Comparison of ENCODE assay signal across 1 cellular context in the genomic region with DNA sequence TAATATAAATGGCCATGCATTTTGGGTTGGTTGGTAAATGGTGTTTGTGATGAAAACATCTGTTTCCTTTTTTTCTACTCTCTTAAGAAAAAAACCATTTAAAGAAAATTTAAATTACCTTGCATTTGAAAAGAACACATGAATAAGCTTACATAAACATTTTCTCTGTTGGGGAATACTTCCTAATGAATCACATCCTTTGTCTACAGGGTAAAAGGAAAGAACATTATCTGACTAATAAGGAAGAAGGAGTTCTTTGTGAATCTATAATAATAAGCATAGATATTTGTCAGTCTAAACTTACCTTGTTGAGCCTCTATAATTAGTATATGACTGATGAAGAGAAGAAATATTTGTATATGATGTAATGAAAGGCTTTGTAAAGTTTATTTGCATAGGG.
TF ChIP-seq lines count a peak whose summit lies in the region.

No MANE protein-coding gene starts in this region.

TF ChIP-seq in WTC11, 78 proteins besides CTCF, POLR2A, EP300 and RAD21 (continued from another document):
- no peak for TF ChIP-seq ZNF671 (CRISPR knock-in tag; IDR thresholded peaks at IDR 0.05)
- no peak for TF ChIP-seq GRHL2 (CRISPR knock-in tag; IDR thresholded peaks at IDR 0.05; ENCODE audit: insufficient replicate concordance, severe bottlenecking)
- TF ChIP-seq, protein P1, sequence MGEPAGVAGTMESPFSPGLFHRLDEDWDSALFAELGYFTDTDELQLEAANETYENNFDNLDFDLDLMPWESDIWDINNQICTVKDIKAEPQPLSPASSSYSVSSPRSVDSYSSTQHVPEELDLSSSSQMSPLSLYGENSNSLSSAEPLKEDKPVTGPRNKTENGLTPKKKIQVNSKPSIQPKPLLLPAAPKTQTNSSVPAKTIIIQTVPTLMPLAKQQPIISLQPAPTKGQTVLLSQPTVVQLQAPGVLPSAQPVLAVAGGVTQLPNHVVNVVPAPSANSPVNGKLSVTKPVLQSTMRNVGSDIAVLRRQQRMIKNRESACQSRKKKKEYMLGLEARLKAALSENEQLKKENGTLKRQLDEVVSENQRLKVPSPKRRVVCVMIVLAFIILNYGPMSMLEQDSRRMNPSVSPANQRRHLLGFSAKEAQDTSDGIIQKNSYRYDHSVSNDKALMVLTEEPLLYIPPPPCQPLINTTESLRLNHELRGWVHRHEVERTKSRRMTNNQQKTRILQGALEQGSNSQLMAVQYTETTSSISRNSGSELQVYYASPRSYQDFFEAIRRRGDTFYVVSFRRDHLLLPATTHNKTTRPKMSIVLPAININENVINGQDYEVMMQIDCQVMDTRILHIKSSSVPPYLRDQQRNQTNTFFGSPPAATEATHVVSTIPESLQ (CRISPR knock-in tag; IDR thresholded peaks at IDR 0.05) = no peak
- no peak for TF ChIP-seq FOXJ3 (CRISPR knock-in tag; IDR thresholded peaks at IDR 0.05; ENCODE audit: borderline replicate concordance)
- TF ChIP-seq, protein P2, sequence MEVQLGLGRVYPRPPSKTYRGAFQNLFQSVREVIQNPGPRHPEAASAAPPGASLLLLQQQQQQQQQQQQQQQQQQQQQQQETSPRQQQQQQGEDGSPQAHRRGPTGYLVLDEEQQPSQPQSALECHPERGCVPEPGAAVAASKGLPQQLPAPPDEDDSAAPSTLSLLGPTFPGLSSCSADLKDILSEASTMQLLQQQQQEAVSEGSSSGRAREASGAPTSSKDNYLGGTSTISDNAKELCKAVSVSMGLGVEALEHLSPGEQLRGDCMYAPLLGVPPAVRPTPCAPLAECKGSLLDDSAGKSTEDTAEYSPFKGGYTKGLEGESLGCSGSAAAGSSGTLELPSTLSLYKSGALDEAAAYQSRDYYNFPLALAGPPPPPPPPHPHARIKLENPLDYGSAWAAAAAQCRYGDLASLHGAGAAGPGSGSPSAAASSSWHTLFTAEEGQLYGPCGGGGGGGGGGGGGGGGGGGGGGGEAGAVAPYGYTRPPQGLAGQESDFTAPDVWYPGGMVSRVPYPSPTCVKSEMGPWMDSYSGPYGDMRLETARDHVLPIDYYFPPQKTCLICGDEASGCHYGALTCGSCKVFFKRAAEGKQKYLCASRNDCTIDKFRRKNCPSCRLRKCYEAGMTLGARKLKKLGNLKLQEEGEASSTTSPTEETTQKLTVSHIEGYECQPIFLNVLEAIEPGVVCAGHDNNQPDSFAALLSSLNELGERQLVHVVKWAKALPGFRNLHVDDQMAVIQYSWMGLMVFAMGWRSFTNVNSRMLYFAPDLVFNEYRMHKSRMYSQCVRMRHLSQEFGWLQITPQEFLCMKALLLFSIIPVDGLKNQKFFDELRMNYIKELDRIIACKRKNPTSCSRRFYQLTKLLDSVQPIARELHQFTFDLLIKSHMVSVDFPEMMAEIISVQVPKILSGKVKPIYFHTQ (CRISPR knock-in tag; IDR thresholded peaks at IDR 0.05) = no peak
- TF ChIP-seq, protein P3, sequence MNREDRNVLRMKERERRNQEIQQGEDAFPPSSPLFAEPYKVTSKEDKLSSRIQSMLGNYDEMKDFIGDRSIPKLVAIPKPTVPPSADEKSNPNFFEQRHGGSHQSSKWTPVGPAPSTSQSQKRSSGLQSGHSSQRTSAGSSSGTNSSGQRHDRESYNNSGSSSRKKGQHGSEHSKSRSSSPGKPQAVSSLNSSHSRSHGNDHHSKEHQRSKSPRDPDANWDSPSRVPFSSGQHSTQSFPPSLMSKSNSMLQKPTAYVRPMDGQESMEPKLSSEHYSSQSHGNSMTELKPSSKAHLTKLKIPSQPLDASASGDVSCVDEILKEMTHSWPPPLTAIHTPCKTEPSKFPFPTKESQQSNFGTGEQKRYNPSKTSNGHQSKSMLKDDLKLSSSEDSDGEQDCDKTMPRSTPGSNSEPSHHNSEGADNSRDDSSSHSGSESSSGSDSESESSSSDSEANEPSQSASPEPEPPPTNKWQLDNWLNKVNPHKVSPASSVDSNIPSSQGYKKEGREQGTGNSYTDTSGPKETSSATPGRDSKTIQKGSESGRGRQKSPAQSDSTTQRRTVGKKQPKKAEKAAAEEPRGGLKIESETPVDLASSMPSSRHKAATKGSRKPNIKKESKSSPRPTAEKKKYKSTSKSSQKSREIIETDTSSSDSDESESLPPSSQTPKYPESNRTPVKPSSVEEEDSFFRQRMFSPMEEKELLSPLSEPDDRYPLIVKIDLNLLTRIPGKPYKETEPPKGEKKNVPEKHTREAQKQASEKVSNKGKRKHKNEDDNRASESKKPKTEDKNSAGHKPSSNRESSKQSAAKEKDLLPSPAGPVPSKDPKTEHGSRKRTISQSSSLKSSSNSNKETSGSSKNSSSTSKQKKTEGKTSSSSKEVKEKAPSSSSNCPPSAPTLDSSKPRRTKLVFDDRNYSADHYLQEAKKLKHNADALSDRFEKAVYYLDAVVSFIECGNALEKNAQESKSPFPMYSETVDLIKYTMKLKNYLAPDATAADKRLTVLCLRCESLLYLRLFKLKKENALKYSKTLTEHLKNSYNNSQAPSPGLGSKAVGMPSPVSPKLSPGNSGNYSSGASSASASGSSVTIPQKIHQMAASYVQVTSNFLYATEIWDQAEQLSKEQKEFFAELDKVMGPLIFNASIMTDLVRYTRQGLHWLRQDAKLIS (CRISPR knock-in tag; IDR thresholded peaks at IDR 0.05; ENCODE audit: borderline replicate concordance) = no peak
- TF ChIP-seq, protein P4, sequence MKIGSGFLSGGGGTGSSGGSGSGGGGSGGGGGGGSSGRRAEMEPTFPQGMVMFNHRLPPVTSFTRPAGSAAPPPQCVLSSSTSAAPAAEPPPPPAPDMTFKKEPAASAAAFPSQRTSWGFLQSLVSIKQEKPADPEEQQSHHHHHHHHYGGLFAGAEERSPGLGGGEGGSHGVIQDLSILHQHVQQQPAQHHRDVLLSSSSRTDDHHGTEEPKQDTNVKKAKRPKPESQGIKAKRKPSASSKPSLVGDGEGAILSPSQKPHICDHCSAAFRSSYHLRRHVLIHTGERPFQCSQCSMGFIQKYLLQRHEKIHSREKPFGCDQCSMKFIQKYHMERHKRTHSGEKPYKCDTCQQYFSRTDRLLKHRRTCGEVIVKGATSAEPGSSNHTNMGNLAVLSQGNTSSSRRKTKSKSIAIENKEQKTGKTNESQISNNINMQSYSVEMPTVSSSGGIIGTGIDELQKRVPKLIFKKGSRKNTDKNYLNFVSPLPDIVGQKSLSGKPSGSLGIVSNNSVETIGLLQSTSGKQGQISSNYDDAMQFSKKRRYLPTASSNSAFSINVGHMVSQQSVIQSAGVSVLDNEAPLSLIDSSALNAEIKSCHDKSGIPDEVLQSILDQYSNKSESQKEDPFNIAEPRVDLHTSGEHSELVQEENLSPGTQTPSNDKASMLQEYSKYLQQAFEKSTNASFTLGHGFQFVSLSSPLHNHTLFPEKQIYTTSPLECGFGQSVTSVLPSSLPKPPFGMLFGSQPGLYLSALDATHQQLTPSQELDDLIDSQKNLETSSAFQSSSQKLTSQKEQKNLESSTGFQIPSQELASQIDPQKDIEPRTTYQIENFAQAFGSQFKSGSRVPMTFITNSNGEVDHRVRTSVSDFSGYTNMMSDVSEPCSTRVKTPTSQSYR (CRISPR knock-in tag; IDR thresholded peaks at IDR 0.05) = no peak
- TF ChIP-seq, protein P5, sequence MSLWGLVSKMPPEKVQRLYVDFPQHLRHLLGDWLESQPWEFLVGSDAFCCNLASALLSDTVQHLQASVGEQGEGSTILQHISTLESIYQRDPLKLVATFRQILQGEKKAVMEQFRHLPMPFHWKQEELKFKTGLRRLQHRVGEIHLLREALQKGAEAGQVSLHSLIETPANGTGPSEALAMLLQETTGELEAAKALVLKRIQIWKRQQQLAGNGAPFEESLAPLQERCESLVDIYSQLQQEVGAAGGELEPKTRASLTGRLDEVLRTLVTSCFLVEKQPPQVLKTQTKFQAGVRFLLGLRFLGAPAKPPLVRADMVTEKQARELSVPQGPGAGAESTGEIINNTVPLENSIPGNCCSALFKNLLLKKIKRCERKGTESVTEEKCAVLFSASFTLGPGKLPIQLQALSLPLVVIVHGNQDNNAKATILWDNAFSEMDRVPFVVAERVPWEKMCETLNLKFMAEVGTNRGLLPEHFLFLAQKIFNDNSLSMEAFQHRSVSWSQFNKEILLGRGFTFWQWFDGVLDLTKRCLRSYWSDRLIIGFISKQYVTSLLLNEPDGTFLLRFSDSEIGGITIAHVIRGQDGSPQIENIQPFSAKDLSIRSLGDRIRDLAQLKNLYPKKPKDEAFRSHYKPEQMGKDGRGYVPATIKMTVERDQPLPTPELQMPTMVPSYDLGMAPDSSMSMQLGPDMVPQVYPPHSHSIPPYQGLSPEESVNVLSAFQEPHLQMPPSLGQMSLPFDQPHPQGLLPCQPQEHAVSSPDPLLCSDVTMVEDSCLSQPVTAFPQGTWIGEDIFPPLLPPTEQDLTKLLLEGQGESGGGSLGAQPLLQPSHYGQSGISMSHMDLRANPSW (CRISPR knock-in tag; conservative IDR thresholded peaks at IDR 0.05; ENCODE audit: low read depth) = no peak
- no peak for TF ChIP-seq MYBL2 (CRISPR knock-in tag; IDR thresholded peaks at IDR 0.05)
- no peak for TF ChIP-seq ZNF317 (CRISPR knock-in tag; IDR thresholded peaks at IDR 0.05; ENCODE audit: borderline replicate concordance, low read depth)
